ENCODE assay signal across 1 cellular context in the genomic region with DNA sequence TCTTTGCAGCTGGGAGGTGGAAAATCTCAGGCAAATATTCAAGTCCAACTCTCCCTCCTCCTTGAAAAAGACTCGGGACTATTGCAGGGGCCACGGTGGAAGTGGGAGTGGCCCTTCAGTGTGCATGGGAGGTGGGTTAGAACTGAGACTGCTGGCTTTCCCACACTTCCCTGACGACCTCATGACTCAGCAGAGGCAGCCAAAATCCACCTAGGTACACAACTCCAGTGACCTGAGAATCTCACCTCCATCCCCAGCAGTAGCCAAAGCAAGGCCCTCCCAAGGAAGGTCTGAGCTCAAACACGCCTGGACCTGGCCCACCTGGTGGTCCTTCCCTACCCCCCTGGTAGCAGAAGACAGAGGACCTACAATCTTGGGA.
TF ChIP-seq lines count a peak whose summit lies in the region.

No MANE protein-coding gene starts in this region.

TF ChIP-seq in H1, 55 proteins besides CTCF, POLR2A, EP300 and RAD21:
- no peak for TF ChIP-seq RNF2 (IDR thresholded peaks at IDR 0.05; ENCODE audit: borderline replicate concordance, low read depth, low read length, missing control alignments, poor library complexity, severe bottlenecking)
- TF ChIP-seq CEBPB (IDR thresholded peaks at IDR 0.05; ENCODE audit: low read depth, low read length) = no peak
- no peak for TF ChIP-seq HDAC2 (IDR thresholded peaks at IDR 0.05; ENCODE audit: borderline replicate concordance in 1 of 2, low read depth in 2 of 2, low read length in 2 of 2)
- TF ChIP-seq BRCA1 (IDR thresholded peaks at IDR 0.05; ENCODE audit: low read depth, low read length) = no peak
- TF ChIP-seq BACH1 (IDR thresholded peaks at IDR 0.05; ENCODE audit: low read length) = no peak
- TF ChIP-seq TEAD4 (IDR thresholded peaks at IDR 0.05; ENCODE audit: low read depth, low read length) = no peak
- no peak for TF ChIP-seq NRF1 (IDR thresholded peaks at IDR 0.05; ENCODE audit: low read depth, low read length)
- no peak for TF ChIP-seq SP4 (IDR thresholded peaks at IDR 0.05; ENCODE audit: low read length)
- TF ChIP-seq CHD2 (IDR thresholded peaks at IDR 0.05; ENCODE audit: low read length) = no peak
- no peak for TF ChIP-seq CBX8 (IDR thresholded peaks at IDR 0.05; ENCODE audit: borderline replicate concordance, low read depth, low read length)
- TF ChIP-seq, protein P1, sequence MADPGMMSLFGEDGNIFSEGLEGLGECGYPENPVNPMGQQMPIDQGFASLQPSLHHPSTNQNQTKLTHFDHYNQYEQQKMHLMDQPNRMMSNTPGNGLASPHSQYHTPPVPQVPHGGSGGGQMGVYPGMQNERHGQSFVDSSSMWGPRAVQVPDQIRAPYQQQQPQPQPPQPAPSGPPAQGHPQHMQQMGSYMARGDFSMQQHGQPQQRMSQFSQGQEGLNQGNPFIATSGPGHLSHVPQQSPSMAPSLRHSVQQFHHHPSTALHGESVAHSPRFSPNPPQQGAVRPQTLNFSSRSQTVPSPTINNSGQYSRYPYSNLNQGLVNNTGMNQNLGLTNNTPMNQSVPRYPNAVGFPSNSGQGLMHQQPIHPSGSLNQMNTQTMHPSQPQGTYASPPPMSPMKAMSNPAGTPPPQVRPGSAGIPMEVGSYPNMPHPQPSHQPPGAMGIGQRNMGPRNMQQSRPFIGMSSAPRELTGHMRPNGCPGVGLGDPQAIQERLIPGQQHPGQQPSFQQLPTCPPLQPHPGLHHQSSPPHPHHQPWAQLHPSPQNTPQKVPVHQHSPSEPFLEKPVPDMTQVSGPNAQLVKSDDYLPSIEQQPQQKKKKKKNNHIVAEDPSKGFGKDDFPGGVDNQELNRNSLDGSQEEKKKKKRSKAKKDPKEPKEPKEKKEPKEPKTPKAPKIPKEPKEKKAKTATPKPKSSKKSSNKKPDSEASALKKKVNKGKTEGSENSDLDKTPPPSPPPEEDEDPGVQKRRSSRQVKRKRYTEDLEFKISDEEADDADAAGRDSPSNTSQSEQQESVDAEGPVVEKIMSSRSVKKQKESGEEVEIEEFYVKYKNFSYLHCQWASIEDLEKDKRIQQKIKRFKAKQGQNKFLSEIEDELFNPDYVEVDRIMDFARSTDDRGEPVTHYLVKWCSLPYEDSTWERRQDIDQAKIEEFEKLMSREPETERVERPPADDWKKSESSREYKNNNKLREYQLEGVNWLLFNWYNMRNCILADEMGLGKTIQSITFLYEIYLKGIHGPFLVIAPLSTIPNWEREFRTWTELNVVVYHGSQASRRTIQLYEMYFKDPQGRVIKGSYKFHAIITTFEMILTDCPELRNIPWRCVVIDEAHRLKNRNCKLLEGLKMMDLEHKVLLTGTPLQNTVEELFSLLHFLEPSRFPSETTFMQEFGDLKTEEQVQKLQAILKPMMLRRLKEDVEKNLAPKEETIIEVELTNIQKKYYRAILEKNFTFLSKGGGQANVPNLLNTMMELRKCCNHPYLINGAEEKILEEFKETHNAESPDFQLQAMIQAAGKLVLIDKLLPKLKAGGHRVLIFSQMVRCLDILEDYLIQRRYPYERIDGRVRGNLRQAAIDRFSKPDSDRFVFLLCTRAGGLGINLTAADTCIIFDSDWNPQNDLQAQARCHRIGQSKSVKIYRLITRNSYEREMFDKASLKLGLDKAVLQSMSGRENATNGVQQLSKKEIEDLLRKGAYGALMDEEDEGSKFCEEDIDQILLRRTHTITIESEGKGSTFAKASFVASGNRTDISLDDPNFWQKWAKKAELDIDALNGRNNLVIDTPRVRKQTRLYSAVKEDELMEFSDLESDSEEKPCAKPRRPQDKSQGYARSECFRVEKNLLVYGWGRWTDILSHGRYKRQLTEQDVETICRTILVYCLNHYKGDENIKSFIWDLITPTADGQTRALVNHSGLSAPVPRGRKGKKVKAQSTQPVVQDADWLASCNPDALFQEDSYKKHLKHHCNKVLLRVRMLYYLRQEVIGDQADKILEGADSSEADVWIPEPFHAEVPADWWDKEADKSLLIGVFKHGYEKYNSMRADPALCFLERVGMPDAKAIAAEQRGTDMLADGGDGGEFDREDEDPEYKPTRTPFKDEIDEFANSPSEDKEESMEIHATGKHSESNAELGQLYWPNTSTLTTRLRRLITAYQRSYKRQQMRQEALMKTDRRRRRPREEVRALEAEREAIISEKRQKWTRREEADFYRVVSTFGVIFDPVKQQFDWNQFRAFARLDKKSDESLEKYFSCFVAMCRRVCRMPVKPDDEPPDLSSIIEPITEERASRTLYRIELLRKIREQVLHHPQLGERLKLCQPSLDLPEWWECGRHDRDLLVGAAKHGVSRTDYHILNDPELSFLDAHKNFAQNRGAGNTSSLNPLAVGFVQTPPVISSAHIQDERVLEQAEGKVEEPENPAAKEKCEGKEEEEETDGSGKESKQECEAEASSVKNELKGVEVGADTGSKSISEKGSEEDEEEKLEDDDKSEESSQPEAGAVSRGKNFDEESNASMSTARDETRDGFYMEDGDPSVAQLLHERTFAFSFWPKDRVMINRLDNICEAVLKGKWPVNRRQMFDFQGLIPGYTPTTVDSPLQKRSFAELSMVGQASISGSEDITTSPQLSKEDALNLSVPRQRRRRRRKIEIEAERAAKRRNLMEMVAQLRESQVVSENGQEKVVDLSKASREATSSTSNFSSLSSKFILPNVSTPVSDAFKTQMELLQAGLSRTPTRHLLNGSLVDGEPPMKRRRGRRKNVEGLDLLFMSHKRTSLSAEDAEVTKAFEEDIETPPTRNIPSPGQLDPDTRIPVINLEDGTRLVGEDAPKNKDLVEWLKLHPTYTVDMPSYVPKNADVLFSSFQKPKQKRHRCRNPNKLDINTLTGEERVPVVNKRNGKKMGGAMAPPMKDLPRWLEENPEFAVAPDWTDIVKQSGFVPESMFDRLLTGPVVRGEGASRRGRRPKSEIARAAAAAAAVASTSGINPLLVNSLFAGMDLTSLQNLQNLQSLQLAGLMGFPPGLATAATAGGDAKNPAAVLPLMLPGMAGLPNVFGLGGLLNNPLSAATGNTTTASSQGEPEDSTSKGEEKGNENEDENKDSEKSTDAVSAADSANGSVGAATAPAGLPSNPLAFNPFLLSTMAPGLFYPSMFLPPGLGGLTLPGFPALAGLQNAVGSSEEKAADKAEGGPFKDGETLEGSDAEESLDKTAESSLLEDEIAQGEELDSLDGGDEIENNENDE (IDR thresholded peaks at IDR 0.05; ENCODE audit: insufficient replicate concordance, low read length) = no peak
- TF ChIP-seq BCL11A (IDR thresholded peaks at IDR 0.05; ENCODE audit: low read depth in 2 of 2, low read length in 2 of 2) = no peak
- TF ChIP-seq, protein P2, sequence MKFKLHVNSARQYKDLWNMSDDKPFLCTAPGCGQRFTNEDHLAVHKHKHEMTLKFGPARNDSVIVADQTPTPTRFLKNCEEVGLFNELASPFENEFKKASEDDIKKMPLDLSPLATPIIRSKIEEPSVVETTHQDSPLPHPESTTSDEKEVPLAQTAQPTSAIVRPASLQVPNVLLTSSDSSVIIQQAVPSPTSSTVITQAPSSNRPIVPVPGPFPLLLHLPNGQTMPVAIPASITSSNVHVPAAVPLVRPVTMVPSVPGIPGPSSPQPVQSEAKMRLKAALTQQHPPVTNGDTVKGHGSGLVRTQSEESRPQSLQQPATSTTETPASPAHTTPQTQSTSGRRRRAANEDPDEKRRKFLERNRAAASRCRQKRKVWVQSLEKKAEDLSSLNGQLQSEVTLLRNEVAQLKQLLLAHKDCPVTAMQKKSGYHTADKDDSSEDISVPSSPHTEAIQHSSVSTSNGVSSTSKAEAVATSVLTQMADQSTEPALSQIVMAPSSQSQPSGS (IDR thresholded peaks at IDR 0.05; ENCODE audit: low read length) = no peak
- TF ChIP-seq GABPA (IDR thresholded peaks at IDR 0.05; ENCODE audit: borderline replicate concordance, insufficient read depth, low read length) = no peak
- no peak for TF ChIP-seq SUZ12 (IDR thresholded peaks at IDR 0.05; ENCODE audit: low read length)
- no peak for TF ChIP-seq TCF12 (IDR thresholded peaks at IDR 0.05; ENCODE audit: low read depth, low read length)
